ENCODE assay signal across 29 cellular contexts in the genomic region with DNA sequence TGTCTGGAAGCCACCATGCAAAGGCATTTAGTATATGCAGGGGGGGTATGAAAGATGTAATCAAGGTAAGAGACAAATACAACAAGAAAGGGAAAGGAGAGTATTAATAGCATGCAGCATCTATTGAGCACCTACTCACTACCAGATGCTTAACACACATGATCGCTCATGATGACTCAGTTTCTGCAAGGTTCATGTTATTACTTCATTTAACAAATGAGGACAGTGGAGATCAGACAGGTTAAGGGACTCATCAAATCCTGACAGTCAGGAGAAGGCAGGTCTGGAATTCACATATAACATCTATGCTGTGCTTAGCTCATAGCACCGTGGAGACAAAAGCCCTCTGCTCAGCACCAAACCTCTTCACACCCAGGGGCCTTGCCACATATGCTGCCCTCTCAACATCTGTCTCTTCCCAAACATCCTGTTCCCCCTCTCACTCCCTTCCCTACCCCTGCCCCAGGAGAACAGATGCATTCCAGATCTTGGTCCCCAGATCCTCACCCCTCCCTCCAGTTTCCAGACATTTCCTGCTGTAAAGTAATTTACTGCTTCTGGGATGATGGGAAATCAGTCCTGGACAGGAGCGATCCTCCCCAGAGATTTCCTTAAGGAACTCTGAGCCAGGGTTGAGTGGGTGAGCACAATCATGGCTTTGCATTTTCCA.
DNase-seq lines count a peak whose midpoint lies in the region; ATAC-seq and TF ChIP-seq lines count a peak whose summit lies in the region.
"Had no signal": no experiment of that assay in that cellular context is flagged by ENCODE, and none has a peak within 500 bp of the region (broad histone marks: within the 10 kb centered on the region; RNA-seq: fewer than 3 reads in every experiment).

No MANE protein-coding gene starts in this region.

- H3K4me3 ChIP-seq in mammary epithelial cell (replicated peaks in 1 of 3; ENCODE audit: insufficient read depth in 1 of 3, low read depth in 2 of 3, low read length in 3 of 3) (no peak overlapping the region), mesodermal cell (ENCODE audit: extremely low read depth, insufficient read depth, low read length, poor library complexity, severe bottlenecking) (no peak overlapping the region), uterus (no peak overlapping the region), psoas muscle (no peak overlapping the region)
- H3K4me3 ChIP-seq: esophagus squamous epithelium, gastrocnemius medialis, ovary, Peyer's patch, suprapubic skin had no signal

- peak; percentile 54 for ATAC-seq in esophagus mucosa
- ATAC-seq in psoas muscle = no peak
- ATAC-seq in GM21447 (IDR thresholded peaks at IDR 0.05; ENCODE audit: unreplicated experiment) = no peak
- ATAC-seq: activated naive CD4-positive, alpha-beta T cell treated with anti-CD3 and anti-CD28 coated beads, Interleukin-2, amount 50 U/mL, for 72 hours; gastrocnemius medialis; HCT116; naive thymus-derived CD8-positive, alpha-beta T cell had no signal

- H3K36me3 ChIP-seq in mammary epithelial cell (ENCODE audit: insufficient read depth, low read length) (no peaks in the 10 kb centered on the region), mesodermal cell (ENCODE audit: control insufficient read depth, insufficient read depth, low read length) (peaks cover 76% of the 10 kb centered on the region), uterus (no peaks in the 10 kb centered on the region), psoas muscle (ENCODE audit: insufficient read depth in 1 of 2, low read depth in 1 of 2) (no peaks in the 10 kb centered on the region)
- H3K36me3 ChIP-seq: esophagus squamous epithelium, gastrocnemius medialis, ovary, Peyer's patch, suprapubic skin had no signal

- no peak overlapping the region for H3K4me3 Mint-ChIP-seq in MCF 10A (ENCODE audit: unreplicated experiment)
- H3K4me3 Mint-ChIP-seq in activated CD4-positive, alpha-beta memory T cell treated with anti-CD3 and anti-CD28 coated beads, Interleukin-2, amount 10 ng/mL, durations not matched to agents 7 days and 5 days = no peak overlapping the region
- H3K4me3 Mint-ChIP-seq: activated CD4-positive, alpha-beta memory T cell treated with anti-CD3 and anti-CD28 coated beads for 36 hours; naive thymus-derived CD8-positive, alpha-beta T cell; T-helper 1 cell treated with Interleukin-12 subunit alpha and Interleukin-12 subunit beta and Interleukin-4 antibody, amounts not matched to agents 30 μg/mL and 1 μg/mL, for 36 hours had no signal

- H4K20me1 ChIP-seq in mammary epithelial cell (ENCODE audit: insufficient read depth, low read length) = no peaks in the 10 kb centered on the region

- no peaks in the 10 kb centered on the region for H3K27me3 Mint-ChIP-seq in MCF 10A (ENCODE audit: insufficient read depth, unreplicated experiment)
- peaks cover 56% of the 10 kb centered on the region for H3K27me3 Mint-ChIP-seq in activated CD4-positive, alpha-beta memory T cell treated with anti-CD3 and anti-CD28 coated beads, Interleukin-2, amount 10 ng/mL, durations not matched to agents 7 days and 5 days

- H3K9me3 ChIP-seq in mammary epithelial cell (replicated peaks; ENCODE audit: insufficient read depth, low read length) = no peaks in the 10 kb centered on the region
- no peaks in the 10 kb centered on the region for H3K9me3 ChIP-seq in mesodermal cell (ENCODE audit: control insufficient read depth, low read length)
- H3K9me3 ChIP-seq in uterus = no peaks in the 10 kb centered on the region
- no peaks in the 10 kb centered on the region for H3K9me3 ChIP-seq in psoas muscle
- H3K9me3 ChIP-seq: esophagus squamous epithelium, gastrocnemius medialis, ovary, Peyer's patch, suprapubic skin had no signal

- POLR2A ChIA-PET in MCF 10A (lab: Yijun Ruan, JAX) = no interaction called here
- POLR2A ChIA-PET in activated CD4-positive, alpha-beta memory T cell treated with anti-CD3 and anti-CD28 coated beads, Interleukin-2, amount 10 ng/mL, durations not matched to agents 7 days and 5 days (lab: Charles Lee) = no interaction called here

- DNase-seq in mammary epithelial cell = peak; percentile 23
- DNase-seq in MCF 10A (ENCODE audit: unreplicated experiment) = no peak
- no peak for DNase-seq in uterus
- DNase-seq in psoas muscle = no peak
- no peak for DNase-seq in activated CD4-positive, alpha-beta memory T cell treated with anti-CD3 and anti-CD28 coated beads, Interleukin-2, amount 10 ng/mL, durations not matched to agents 7 days and 5 days
- DNase-seq: 8988T; activated CD4-positive, alpha-beta memory T cell treated with anti-CD3 and anti-CD28 coated beads for 36 hours; activated CD4-positive, CD25-positive, alpha-beta regulatory T cell treated with anti-CD3 and anti-CD28 coated beads, Interleukin-2, amount 50 U/mL, for 72 hours; activated CD8-positive, alpha-beta memory T cell treated with anti-CD3 and anti-CD28 coated beads, Interleukin-2, amount 50 U/mL, for 48 hours; Calu3; DND-41; esophagus squamous epithelium; gastrocnemius medialis; left ventricle myocardium superior; midbrain; MV-4-11; naive thymus-derived CD8-positive, alpha-beta T cell; NCI-H146; ovary; Peyer's patch; stimulated activated naive CD4-positive, alpha-beta T cell had no signal

- H3K27me3 ChIP-seq in mammary epithelial cell (ENCODE audit: insufficient read depth, low read length) (no peaks in the 10 kb centered on the region), uterus (no peaks in the 10 kb centered on the region), psoas muscle (ENCODE audit: insufficient read depth in 3 of 3, low read length in 2 of 3) (peaks cover 0 to 4% (median 0%) of the 10 kb centered on the region in 3 donors)
- H3K27me3 ChIP-seq: esophagus squamous epithelium, gastrocnemius medialis, ovary, Peyer's patch, suprapubic skin had no signal

- in situ Hi-C loops in mammary epithelial cell (cut with MboI; ENCODE audit: low sequenced_read_pairs in 2 of 2) = no loop called here

- TF ChIP-seq CTCF in mammary epithelial cell (conservative IDR thresholded peaks at IDR 0.05 in 1 of 2, IDR thresholded peaks at IDR 0.05 in 1 of 2; ENCODE audit: extremely low read depth in 1 of 2, insufficient read depth in 1 of 2, low read depth in 1 of 2, low read length in 2 of 2) = no peak
- no peak for TF ChIP-seq CTCF in MCF 10A (IDR thresholded peaks at IDR 0.05; ENCODE audit: unreplicated experiment)
- TF ChIP-seq CTCF in uterus (IDR thresholded peaks at IDR 0.05) = no peak
- no peak for TF ChIP-seq CTCF in psoas muscle (IDR thresholded peaks at IDR 0.05)

- H3K4me1 Mint-ChIP-seq in MCF 10A (ENCODE audit: insufficient read depth, unreplicated experiment) = peaks cover 15% of the 10 kb centered on the region
- H3K4me1 Mint-ChIP-seq in activated CD4-positive, alpha-beta memory T cell treated with anti-CD3 and anti-CD28 coated beads, Interleukin-2, amount 10 ng/mL, durations not matched to agents 7 days and 5 days = no peaks in the 10 kb centered on the region

- intact Hi-C loops in mammary epithelial cell (cut with micrococcal nuclease) (no loop called here), MCF 10A (cut with micrococcal nuclease) (no loop called here), uterus (cut with DNase I; ENCODE audit: low total_unique reads) (no loop called here), psoas muscle (cut with DNase I) (no loop called here)

- BruUV-seq in mammary epithelial cell (replicated peaks; lab: Mats Ljungman, UMichigan) (no TSS peak), MCF 10A (replicated peaks; lab: Mats Ljungman, UMichigan) (no TSS peak)

- dilution Hi-C loops in mammary epithelial cell (cut with HindIII; ENCODE audit: low sequenced_read_pairs) = no loop called here

- no peak overlapping the region for H3K27ac ChIP-seq in mammary epithelial cell (ENCODE audit: insufficient read depth, low read depth, low read length)
- peak overlapping the region; percentile 78 for H3K27ac ChIP-seq in mesodermal cell (ENCODE audit: low read depth, low read length, severe bottlenecking)
- peak overlapping the region; percentile 69 to 97 for H3K27ac ChIP-seq in uterus
- no peak overlapping the region for H3K27ac ChIP-seq in psoas muscle
- H3K27ac ChIP-seq: gastrocnemius medialis, KMS-11, ovary, suprapubic skin had no signal

- H3K36me3 Mint-ChIP-seq in MCF 10A (ENCODE audit: insufficient read depth, unreplicated experiment) = peaks cover 14% of the 10 kb centered on the region
- no peaks in the 10 kb centered on the region for H3K36me3 Mint-ChIP-seq in activated CD4-positive, alpha-beta memory T cell treated with anti-CD3 and anti-CD28 coated beads, Interleukin-2, amount 10 ng/mL, durations not matched to agents 7 days and 5 days (ENCODE audit: low read depth)
- H3K36me3 Mint-ChIP-seq: activated CD4-positive, alpha-beta memory T cell treated with anti-CD3 and anti-CD28 coated beads for 36 hours; activated naive CD4-positive, alpha-beta T cell treated with anti-CD3 and anti-CD28 coated beads, Interleukin-2, amount 50 U/mL, for 72 hours; naive thymus-derived CD8-positive, alpha-beta T cell had no signal

- CTCF ChIA-PET in mammary epithelial cell (lab: Charles Lee; ENCODE audit: low non-redundant PET) = no interaction called here
- CTCF ChIA-PET in MCF 10A (lab: Yijun Ruan, JAX) = no interaction called here
- CTCF ChIA-PET in activated CD4-positive, alpha-beta memory T cell treated with anti-CD3 and anti-CD28 coated beads, Interleukin-2, amount 10 ng/mL, durations not matched to agents 7 days and 5 days (lab: Charles Lee) = no interaction called here

- no peak overlapping the region for H3K9ac ChIP-seq in mammary epithelial cell (ENCODE audit: insufficient read depth, low read length)
- H3K9ac ChIP-seq: KMS-11 had no signal

- TF ChIP-seq POLR2A in uterus (IDR thresholded peaks at IDR 0.05) = no peak

- H3K27ac Mint-ChIP-seq in MCF 10A (ENCODE audit: low read depth, unreplicated experiment) = no peak overlapping the region
- no peak overlapping the region for H3K27ac Mint-ChIP-seq in activated CD4-positive, alpha-beta memory T cell treated with anti-CD3 and anti-CD28 coated beads, Interleukin-2, amount 10 ng/mL, durations not matched to agents 7 days and 5 days
- H3K27ac Mint-ChIP-seq: activated CD4-positive, alpha-beta memory T cell treated with anti-CD3 and anti-CD28 coated beads for 36 hours; activated naive CD4-positive, alpha-beta T cell treated with anti-CD3 and anti-CD28 coated beads, Interleukin-2, amount 50 U/mL, for 72 hours; naive thymus-derived CD8-positive, alpha-beta T cell; T-helper 1 cell treated with Interleukin-12 subunit alpha and Interleukin-12 subunit beta and Interleukin-4 antibody, amounts not matched to agents 30 μg/mL and 1 μg/mL, for 36 hours had no signal

- H3K4me1 ChIP-seq in mammary epithelial cell (ENCODE audit: insufficient read depth, low read length) = peaks cover 33% of the 10 kb centered on the region
- peaks cover 64% of the 10 kb centered on the region for H3K4me1 ChIP-seq in mesodermal cell (ENCODE audit: control insufficient read depth, insufficient read depth, low read length, poor library complexity, severe bottlenecking)
- H3K4me1 ChIP-seq in uterus = peaks cover 5 to 18% of the 10 kb centered on the region in 2 donors
- H3K4me1 ChIP-seq in psoas muscle = peaks cover 17% of the 10 kb centered on the region

- 97% methylated on average over 3 of the region's 3 CpGs for WGBS in mammary epithelial cell (ENCODE audit: low coverage, missing lambda C conversion rate)
- WGBS in mesodermal cell (ENCODE audit: insufficient coverage in 2 of 2), 2 experiments = 79 to 100% methylated on average over 2 to 3 of the region's 3 CpGs
- WGBS in psoas muscle, 3 donors = 67 to 82% (median 70%) methylated on average over 3 of the region's 3 CpGs

- H2AFZ ChIP-seq in mammary epithelial cell (ENCODE audit: low read depth, low read length) = no peak overlapping the region

- H3K4me2 ChIP-seq in mammary epithelial cell (ENCODE audit: insufficient read depth, low read depth, low read length) = no peak overlapping the region
- H3K4me2 ChIP-seq: KMS-11 had no signal

- H3K9me3 Mint-ChIP-seq in MCF 10A (ENCODE audit: unreplicated experiment) = no peaks in the 10 kb centered on the region
- H3K9me3 Mint-ChIP-seq in activated CD4-positive, alpha-beta memory T cell treated with anti-CD3 and anti-CD28 coated beads, Interleukin-2, amount 10 ng/mL, durations not matched to agents 7 days and 5 days = no peaks in the 10 kb centered on the region
- H3K9me3 Mint-ChIP-seq: activated CD4-positive, alpha-beta memory T cell treated with anti-CD3 and anti-CD28 coated beads for 36 hours; activated naive CD4-positive, alpha-beta T cell treated with anti-CD3 and anti-CD28 coated beads, Interleukin-2, amount 50 U/mL, for 72 hours; naive thymus-derived CD8-positive, alpha-beta T cell; T-helper 1 cell treated with Interleukin-12 subunit alpha and Interleukin-12 subunit beta and Interleukin-4 antibody, amounts not matched to agents 30 μg/mL and 1 μg/mL, for 36 hours had no signal

- H3K79me2 ChIP-seq in mammary epithelial cell (ENCODE audit: insufficient read depth, low read length) = no peaks in the 10 kb centered on the region

Comparison
In these comparisons a context has a peak if more than half of its experiments do, and no peak if none do; other contexts are left out.
1. H3K27ac ChIP-seq: peak in mesodermal cell (single experiment) and uterus (2 of 2); none in mammary epithelial cell (single experiment) and psoas muscle (single experiment).